Comparison of ENCODE assay signal across 1 cellular context in the genomic region with DNA sequence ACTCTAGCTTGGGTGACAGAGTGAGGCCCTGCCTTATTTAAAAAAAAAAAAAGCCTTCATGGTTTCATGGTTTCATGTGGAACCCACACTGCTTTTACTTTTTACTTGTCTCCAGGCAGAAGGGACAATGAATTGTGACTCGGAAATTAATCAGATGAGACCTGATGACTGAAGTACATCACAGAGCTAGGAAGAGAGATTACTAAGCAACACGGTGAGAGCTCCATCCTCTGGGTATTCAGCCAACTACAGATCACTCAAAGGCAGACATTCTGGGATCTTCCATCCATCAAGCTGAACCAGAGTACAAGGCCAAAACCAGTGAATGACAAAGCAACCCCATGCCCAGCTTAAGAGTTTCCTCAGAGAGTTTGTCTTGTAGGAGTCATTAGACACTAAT.
TF ChIP-seq lines count a peak whose summit lies in the region.

No MANE protein-coding gene starts in this region.

TF ChIP-seq in Ishikawa, 13 proteins besides CTCF, POLR2A, EP300 and RAD21 (continued from another document):
- TF ChIP-seq YY1 (IDR thresholded peaks at IDR 0.05; ENCODE audit: low read depth): no peak
- TF ChIP-seq, protein P1, sequence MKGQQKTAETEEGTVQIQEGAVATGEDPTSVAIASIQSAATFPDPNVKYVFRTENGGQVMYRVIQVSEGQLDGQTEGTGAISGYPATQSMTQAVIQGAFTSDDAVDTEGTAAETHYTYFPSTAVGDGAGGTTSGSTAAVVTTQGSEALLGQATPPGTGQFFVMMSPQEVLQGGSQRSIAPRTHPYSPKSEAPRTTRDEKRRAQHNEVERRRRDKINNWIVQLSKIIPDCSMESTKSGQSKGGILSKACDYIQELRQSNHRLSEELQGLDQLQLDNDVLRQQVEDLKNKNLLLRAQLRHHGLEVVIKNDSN (IDR thresholded peaks at IDR 0.05): no peak
- no peak for TF ChIP-seq TCF12 (IDR thresholded peaks at IDR 0.05; ENCODE audit: low read depth)
- no peak for TF ChIP-seq NFIC (IDR thresholded peaks at IDR 0.05)
- TF ChIP-seq EGR1 (IDR thresholded peaks at IDR 0.05): no peak
- no peak for TF ChIP-seq CREB1 (IDR thresholded peaks at IDR 0.05; ENCODE audit: low read depth)
- TF ChIP-seq FOXM1 (IDR thresholded peaks at IDR 0.05; ENCODE audit: borderline replicate concordance, low read depth): no peak
- no peak for TF ChIP-seq CEBPB (IDR thresholded peaks at IDR 0.05)
